1 cellular context compared by ENCODE assay signal in the genomic region with DNA sequence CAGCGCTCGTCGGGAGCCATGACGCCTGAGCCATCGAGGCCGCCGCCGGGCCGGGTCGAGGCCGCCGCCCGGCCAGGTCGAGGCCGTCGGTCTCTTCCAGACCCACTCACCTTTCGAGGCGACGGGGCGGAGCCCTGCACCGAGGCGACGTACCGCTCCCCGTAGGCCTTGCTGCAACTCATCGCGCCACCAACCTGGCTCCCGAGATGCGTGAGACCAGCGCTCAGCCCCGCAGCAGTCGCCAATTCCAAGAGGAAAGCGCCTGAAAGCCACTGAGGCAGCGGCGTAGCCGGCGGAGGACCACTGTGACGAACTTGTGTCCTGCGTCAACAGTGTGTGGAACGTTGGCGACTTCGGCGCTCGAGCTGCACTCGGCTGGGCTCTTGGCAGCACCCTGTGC. TPM values are rescaled to one million over a fixed set of nuclear protein-coding genes. Genes with fewer than 3 reads are reported as not detected.
"Had no signal": no experiment of that assay in that cellular context is flagged by ENCODE, and none has a peak within 500 bp of the region (broad histone marks: within the 10 kb centered on the region; RNA-seq: fewer than 3 reads in every experiment).

Gene RGPD3 (minus strand): TSS at position 307 of the 400 bp plus-strand sequence. CDS start 125 bp downstream, at position 182.

RNA-seq across cellular contexts. Expression of gene RGPD3, which starts in this region (rescaled TPM):
- total RNA-seq: H4 had no signal
